ENCODE assay signal across 2 cellular contexts in genomic region chr11:10450451-10451398, GRCh38.
A peak's percentile ranks its signal among the peaks of the same experiment; 100 is the strongest.
TF ChIP-seq lines count a peak whose summit lies in the region.

No MANE protein-coding gene starts in this region.

TF ChIP-seq in GM23338, 12 proteins besides CTCF, POLR2A, EP300 and RAD21:
- TF ChIP-seq NANOG (IDR thresholded peaks at IDR 0.05; ENCODE audit: borderline replicate concordance) (no peak), POLR2AphosphoS5 (IDR thresholded peaks at IDR 0.05; ENCODE audit: low read depth) (peak; percentile 33; the same call in 1 of the 2 replicates)

TF ChIP-seq in K562, 482 proteins besides CTCF, POLR2A, EP300 and RAD21 (continued from another document):
- no peak for TF ChIP-seq SMARCB1 (IDR thresholded peaks at IDR 0.05; ENCODE audit: insufficient read length, low read depth)
- TF ChIP-seq FOXK2 (conservative IDR thresholded peaks at IDR 0.05 in 1 of 2, IDR thresholded peaks at IDR 0.05 in 1 of 2; ENCODE audit: low read depth in 2 of 2), result no peak
- 0 out of 2 replicates have a peak, but pooled peaks have one; percentile 41 for TF ChIP-seq ZBTB33 (CRISPR knock-in tag; IDR thresholded peaks at IDR 0.05)
TF ChIP-seq in K562: peak in this region for 1.
